26 cellular contexts compared by ENCODE assay signal in genomic region chr4:80535551-80535950, GRCh38.
"Had no signal": no experiment of that assay in that cellular context is flagged by ENCODE, and none has a peak within 500 bp of the region (broad histone marks: within the 10 kb centered on the region; RNA-seq: fewer than 3 reads in every experiment).

No MANE protein-coding gene starts in this region.

- ATAC-seq: activated CD8-positive, alpha-beta memory T cell treated with anti-CD3 and anti-CD28 coated beads, Interleukin-2, amount 10 ng/mL, durations not matched to agents 7 days and 5 days; activated CD8-positive, alpha-beta T cell treated with anti-CD3 and anti-CD28 coated beads, Interleukin-2, amount 10 ng/mL, durations not matched to agents 7 days and 5 days; activated naive CD4-positive, alpha-beta T cell treated with anti-CD3 and anti-CD28 coated beads, Interleukin-2, amount 50 U/mL, for 72 hours; effector memory CD8-positive, alpha-beta T cell; sciatic nerve; stimulated activated effector memory CD8-positive, alpha-beta T cell treated with anti-CD3 and anti-CD28 coated beads, Interleukin-12 subunit alpha, Interleukin-12 subunit beta, amount 100 ng/mL, for 72 hours had no signal

- H3K4me1 ChIP-seq: esophagus muscularis mucosa, left ventricle myocardium inferior, uterus had no signal

- H3K27me3 ChIP-seq: cardiac muscle cell, esophagus muscularis mucosa, neutrophil, ovary, uterus had no signal

- H3K9me3 ChIP-seq: esophagus muscularis mucosa, left ventricle myocardium inferior, neutrophil, ovary, thoracic aorta, uterus had no signal

- H3K4me3 ChIP-seq: cardiac muscle cell, coronary artery, esophagus muscularis mucosa, left ventricle myocardium inferior, lung, ovary, thoracic aorta, uterus had no signal

- H3K27ac ChIP-seq: cardiac muscle cell, coronary artery, esophagus muscularis mucosa, left ventricle myocardium inferior, neutrophil, ovary, thoracic aorta, uterus had no signal

- H3K36me3 ChIP-seq: cardiac muscle cell, esophagus muscularis mucosa, left ventricle myocardium inferior, neutrophil, ovary, thoracic aorta, uterus had no signal

- DNase-seq: activated B cell treated with CpG ODN at 0.5 μM for 24 hours; activated CD8-positive, alpha-beta memory T cell treated with anti-CD3 and anti-CD28 coated beads, Interleukin-2, amount 10 ng/mL, durations not matched to agents 7 days and 5 days; activated CD8-positive, alpha-beta T cell treated with anti-CD3 and anti-CD28 coated beads, Interleukin-2, amount 10 ng/mL, durations not matched to agents 7 days and 5 days; activated T-cell treated with anti-CD3 and anti-CD28 coated beads, Interleukin-2, amount 50 U/mL, for 48 hours; anterior cingulate cortex; cerebellar nuclear complex; effector memory CD8-positive, alpha-beta T cell; islet precursor cell; left ventricle myocardium inferior; naive B cell; nephron progenitor cell; ovary; retina; small intestine; stimulated activated CD4-positive, alpha-beta T cell treated with anti-CD3 and anti-CD28 coated beads, Interleukin-4, amount 100 ng/mL, for 24 hours; T-helper 2 cell; uterus had no signal
